1 cellular context compared by ENCODE assay signal in the genomic region with DNA sequence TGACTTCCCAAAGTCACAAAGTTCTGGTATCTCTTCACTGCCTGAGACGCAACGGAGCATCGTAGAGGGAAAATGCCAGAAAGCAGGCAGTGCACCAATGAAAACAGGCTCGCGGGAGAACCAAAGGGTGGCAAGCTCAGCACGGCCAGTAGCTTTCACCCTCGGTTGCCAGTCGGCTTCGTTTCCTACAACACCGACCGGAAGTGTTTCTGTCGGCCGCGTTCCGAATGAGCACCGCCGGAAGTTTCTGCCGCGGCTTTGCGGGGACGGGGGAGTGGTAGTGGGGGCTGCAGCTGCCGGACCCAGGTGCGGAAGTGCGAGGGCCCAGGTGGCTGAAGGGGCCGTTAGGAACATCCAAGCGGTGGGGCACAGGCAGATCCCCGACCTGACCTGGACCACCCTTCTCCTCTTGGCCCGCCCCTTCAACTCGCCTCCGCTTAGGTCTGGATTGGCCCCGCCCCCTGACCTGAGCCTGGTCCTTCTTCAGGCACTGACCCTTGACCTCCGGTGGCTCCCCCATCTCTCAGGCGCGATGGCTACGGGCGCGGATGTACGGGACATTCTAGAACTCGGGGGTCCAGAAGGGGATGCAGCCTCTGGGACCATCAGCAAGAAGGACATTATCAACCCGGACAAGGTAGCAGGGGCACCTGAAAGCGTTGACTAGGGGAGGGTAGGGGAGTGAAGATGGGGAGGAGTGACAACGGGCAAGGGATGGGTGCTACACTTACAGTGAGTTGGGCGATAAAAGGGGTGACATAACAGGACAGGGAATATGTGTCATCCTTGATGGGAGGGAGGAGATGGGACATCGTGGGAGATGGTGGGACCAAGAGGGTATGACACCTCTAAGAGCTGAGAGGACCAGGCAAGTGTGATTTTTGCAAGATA.
TF ChIP-seq lines count a peak whose summit lies in the region.

A gene with protein sequence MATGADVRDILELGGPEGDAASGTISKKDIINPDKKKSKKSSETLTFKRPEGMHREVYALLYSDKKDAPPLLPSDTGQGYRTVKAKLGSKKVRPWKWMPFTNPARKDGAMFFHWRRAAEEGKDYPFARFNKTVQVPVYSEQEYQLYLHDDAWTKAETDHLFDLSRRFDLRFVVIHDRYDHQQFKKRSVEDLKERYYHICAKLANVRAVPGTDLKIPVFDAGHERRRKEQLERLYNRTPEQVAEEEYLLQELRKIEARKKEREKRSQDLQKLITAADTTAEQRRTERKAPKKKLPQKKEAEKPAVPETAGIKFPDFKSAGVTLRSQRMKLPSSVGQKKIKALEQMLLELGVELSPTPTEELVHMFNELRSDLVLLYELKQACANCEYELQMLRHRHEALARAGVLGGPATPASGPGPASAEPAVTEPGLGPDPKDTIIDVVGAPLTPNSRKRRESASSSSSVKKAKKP (plus strand): TSS at position 250 of the 891 bp plus-strand sequence. CDS start 283 bp downstream, at position 533.

TF ChIP-seq in HepG2, 621 proteins besides CTCF, POLR2A, EP300 and RAD21 (continued from another document and continues in another):
- TF ChIP-seq, protein P1, sequence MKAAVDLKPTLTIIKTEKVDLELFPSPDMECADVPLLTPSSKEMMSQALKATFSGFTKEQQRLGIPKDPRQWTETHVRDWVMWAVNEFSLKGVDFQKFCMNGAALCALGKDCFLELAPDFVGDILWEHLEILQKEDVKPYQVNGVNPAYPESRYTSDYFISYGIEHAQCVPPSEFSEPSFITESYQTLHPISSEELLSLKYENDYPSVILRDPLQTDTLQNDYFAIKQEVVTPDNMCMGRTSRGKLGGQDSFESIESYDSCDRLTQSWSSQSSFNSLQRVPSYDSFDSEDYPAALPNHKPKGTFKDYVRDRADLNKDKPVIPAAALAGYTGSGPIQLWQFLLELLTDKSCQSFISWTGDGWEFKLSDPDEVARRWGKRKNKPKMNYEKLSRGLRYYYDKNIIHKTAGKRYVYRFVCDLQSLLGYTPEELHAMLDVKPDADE (CRISPR knock-in tag; IDR thresholded peaks at IDR 0.05): no peak
- TF ChIP-seq ZNF431 (CRISPR knock-in tag; IDR thresholded peaks at IDR 0.05; ENCODE audit: borderline replicate concordance, low read depth) (peak; percentile 87), ZNF557 (CRISPR knock-in tag; IDR thresholded peaks at IDR 0.05) (0 out of 2 replicates have a peak, but pooled peaks have one; percentile 68), FOXO1 (CRISPR knock-in tag; IDR thresholded peaks at IDR 0.05) (peak; percentile 66; the same call in 1 of the 2 replicates), ZNF567 (CRISPR knock-in tag; IDR thresholded peaks at IDR 0.05; ENCODE audit: borderline replicate concordance) (no peak), MATR3 (CRISPR knock-in tag; IDR thresholded peaks at IDR 0.05) (no peak), NR3C1 (CRISPR knock-in tag; IDR thresholded peaks at IDR 0.05) (no peak), HOXA3 (CRISPR knock-in tag; IDR thresholded peaks at IDR 0.05) (peak; percentile 94), ZNF343 (CRISPR knock-in tag; IDR thresholded peaks at IDR 0.05) (no peak; the same call in 1 of the 2 replicates), MLLT10 (CRISPR knock-in tag; IDR thresholded peaks at IDR 0.05) (no peak), ZFP41 (CRISPR knock-in tag; IDR thresholded peaks at IDR 0.05; ENCODE audit: borderline replicate concordance) (no peak), SAFB2 (CRISPR knock-in tag; IDR thresholded peaks at IDR 0.05; ENCODE audit: borderline replicate concordance, low read depth) (peak; percentile 65; the same call in 1 of the 2 replicates), ZNF572 (CRISPR knock-in tag; IDR thresholded peaks at IDR 0.05) (no peak), HNRNPL (IDR thresholded peaks at IDR 0.05; ENCODE audit: low read depth, low read length) (peak; percentile 73; the same call in 1 of the 2 replicates), AGO2 (optimal IDR thresholded peaks at IDR 0.05; ENCODE audit: low read depth, low read length) (peak; percentile 61), YEATS4 (CRISPR knock-in tag; IDR thresholded peaks at IDR 0.05; ENCODE audit: borderline replicate concordance) (peak; percentile 96), LCORL (IDR thresholded peaks at IDR 0.05) (no peak), LCORL (CRISPR knock-in tag; IDR thresholded peaks at IDR 0.05) (peak; percentile 68; the same call in 1 of the 2 replicates), ZNF878 (CRISPR knock-in tag; IDR thresholded peaks at IDR 0.05) (peak; percentile 52; the same call in 1 of the 2 replicates), IRF2 (CRISPR knock-in tag; IDR thresholded peaks at IDR 0.05) (peak; percentile 93), HOXD1 (CRISPR knock-in tag; IDR thresholded peaks at IDR 0.05) (peak; percentile 75; the same call in 1 of the 2 replicates), ZNF232 (CRISPR knock-in tag; IDR thresholded peaks at IDR 0.05; ENCODE audit: borderline replicate concordance) (peak; percentile 90)
- TF ChIP-seq, protein P2, sequence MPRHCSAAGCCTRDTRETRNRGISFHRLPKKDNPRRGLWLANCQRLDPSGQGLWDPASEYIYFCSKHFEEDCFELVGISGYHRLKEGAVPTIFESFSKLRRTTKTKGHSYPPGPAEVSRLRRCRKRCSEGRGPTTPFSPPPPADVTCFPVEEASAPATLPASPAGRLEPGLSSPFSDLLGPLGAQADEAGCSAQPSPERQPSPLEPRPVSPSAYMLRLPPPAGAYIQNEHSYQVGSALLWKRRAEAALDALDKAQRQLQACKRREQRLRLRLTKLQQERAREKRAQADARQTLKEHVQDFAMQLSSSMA (CRISPR knock-in tag; IDR thresholded peaks at IDR 0.05): peak; percentile 57; the same call in 1 of the 2 replicates
- TF ChIP-seq, protein P3, sequence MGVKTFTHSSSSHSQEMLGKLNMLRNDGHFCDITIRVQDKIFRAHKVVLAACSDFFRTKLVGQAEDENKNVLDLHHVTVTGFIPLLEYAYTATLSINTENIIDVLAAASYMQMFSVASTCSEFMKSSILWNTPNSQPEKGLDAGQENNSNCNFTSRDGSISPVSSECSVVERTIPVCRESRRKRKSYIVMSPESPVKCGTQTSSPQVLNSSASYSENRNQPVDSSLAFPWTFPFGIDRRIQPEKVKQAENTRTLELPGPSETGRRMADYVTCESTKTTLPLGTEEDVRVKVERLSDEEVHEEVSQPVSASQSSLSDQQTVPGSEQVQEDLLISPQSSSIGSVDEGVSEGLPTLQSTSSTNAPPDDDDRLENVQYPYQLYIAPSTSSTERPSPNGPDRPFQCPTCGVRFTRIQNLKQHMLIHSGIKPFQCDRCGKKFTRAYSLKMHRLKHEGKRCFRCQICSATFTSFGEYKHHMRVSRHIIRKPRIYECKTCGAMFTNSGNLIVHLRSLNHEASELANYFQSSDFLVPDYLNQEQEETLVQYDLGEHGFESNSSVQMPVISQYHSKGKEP (CRISPR knock-in tag; IDR thresholded peaks at IDR 0.05): 0 out of 2 replicates have a peak, but pooled peaks have one; percentile 56
- TF ChIP-seq, protein P4, sequence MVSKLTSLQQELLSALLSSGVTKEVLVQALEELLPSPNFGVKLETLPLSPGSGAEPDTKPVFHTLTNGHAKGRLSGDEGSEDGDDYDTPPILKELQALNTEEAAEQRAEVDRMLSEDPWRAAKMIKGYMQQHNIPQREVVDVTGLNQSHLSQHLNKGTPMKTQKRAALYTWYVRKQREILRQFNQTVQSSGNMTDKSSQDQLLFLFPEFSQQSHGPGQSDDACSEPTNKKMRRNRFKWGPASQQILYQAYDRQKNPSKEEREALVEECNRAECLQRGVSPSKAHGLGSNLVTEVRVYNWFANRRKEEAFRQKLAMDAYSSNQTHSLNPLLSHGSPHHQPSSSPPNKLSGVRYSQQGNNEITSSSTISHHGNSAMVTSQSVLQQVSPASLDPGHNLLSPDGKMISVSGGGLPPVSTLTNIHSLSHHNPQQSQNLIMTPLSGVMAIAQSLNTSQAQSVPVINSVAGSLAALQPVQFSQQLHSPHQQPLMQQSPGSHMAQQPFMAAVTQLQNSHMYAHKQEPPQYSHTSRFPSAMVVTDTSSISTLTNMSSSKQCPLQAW (CRISPR knock-in tag; IDR thresholded peaks at IDR 0.05): peak; percentile 89
- TF ChIP-seq, protein P5, sequence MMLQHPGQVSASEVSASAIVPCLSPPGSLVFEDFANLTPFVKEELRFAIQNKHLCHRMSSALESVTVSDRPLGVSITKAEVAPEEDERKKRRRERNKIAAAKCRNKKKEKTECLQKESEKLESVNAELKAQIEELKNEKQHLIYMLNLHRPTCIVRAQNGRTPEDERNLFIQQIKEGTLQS (CRISPR knock-in tag; IDR thresholded peaks at IDR 0.05): peak; percentile 56
- TF ChIP-seq, protein P6, sequence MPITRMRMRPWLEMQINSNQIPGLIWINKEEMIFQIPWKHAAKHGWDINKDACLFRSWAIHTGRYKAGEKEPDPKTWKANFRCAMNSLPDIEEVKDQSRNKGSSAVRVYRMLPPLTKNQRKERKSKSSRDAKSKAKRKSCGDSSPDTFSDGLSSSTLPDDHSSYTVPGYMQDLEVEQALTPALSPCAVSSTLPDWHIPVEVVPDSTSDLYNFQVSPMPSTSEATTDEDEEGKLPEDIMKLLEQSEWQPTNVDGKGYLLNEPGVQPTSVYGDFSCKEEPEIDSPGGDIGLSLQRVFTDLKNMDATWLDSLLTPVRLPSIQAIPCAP (CRISPR knock-in tag; IDR thresholded peaks at IDR 0.05; ENCODE audit: low read depth): no peak
- TF ChIP-seq, protein P7, sequence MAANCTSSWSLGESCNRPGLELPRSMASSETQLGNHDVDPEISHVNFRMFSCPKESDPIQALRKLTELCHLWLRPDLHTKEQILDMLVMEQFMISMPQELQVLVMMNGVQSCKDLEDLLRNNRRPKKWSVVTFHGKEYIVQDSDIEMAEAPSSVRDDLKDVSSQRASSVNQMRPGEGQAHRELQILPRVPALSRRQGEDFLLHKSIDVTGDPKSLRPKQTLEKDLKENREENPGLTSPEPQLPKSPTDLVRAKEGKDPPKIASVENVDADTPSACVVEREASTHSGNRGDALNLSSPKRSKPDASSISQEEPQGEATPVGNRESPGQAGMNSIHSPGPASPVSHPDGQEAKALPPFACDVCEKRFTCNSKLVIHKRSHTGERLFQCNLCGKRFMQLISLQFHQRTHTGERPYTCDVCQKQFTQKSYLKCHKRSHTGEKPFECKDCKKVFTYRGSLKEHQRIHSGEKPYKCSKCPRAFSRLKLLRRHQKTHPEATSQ (CRISPR knock-in tag; IDR thresholded peaks at IDR 0.05; ENCODE audit: borderline replicate concordance): peak; percentile 73; the same call in 1 of the 2 replicates
- TF ChIP-seq, protein P8, sequence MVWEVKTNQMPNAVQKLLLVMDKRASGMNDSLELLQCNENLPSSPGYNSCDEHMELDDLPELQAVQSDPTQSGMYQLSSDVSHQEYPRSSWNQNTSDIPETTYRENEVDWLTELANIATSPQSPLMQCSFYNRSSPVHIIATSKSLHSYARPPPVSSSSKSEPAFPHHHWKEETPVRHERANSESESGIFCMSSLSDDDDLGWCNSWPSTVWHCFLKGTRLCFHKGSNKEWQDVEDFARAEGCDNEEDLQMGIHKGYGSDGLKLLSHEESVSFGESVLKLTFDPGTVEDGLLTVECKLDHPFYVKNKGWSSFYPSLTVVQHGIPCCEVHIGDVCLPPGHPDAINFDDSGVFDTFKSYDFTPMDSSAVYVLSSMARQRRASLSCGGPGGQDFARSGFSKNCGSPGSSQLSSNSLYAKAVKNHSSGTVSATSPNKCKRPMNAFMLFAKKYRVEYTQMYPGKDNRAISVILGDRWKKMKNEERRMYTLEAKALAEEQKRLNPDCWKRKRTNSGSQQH (CRISPR knock-in tag; IDR thresholded peaks at IDR 0.05; ENCODE audit: low read depth): peak; percentile 93
- TF ChIP-seq, protein P9, sequence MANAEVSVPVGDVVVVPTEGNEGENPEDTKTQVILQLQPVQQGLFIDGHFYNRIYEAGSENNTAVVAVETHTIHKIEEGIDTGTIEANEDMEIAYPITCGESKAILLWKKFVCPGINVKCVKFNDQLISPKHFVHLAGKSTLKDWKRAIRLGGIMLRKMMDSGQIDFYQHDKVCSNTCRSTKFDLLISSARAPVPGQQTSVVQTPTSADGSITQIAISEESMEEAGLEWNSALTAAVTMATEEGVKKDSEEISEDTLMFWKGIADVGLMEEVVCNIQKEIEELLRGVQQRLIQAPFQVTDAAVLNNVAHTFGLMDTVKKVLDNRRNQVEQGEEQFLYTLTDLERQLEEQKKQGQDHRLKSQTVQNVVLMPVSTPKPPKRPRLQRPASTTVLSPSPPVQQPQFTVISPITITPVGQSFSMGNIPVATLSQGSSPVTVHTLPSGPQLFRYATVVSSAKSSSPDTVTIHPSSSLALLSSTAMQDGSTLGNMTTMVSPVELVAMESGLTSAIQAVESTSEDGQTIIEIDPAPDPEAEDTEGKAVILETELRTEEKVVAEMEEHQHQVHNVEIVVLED (CRISPR knock-in tag; IDR thresholded peaks at IDR 0.05; ENCODE audit: borderline replicate concordance): peak; percentile 73; the same call in 1 of the 2 replicates
- TF ChIP-seq, protein P10, sequence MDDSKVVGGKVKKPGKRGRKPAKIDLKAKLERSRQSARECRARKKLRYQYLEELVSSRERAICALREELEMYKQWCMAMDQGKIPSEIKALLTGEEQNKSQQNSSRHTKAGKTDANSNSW (CRISPR knock-in tag; IDR thresholded peaks at IDR 0.05; ENCODE audit: borderline replicate concordance): no peak
- TF ChIP-seq, protein P11, sequence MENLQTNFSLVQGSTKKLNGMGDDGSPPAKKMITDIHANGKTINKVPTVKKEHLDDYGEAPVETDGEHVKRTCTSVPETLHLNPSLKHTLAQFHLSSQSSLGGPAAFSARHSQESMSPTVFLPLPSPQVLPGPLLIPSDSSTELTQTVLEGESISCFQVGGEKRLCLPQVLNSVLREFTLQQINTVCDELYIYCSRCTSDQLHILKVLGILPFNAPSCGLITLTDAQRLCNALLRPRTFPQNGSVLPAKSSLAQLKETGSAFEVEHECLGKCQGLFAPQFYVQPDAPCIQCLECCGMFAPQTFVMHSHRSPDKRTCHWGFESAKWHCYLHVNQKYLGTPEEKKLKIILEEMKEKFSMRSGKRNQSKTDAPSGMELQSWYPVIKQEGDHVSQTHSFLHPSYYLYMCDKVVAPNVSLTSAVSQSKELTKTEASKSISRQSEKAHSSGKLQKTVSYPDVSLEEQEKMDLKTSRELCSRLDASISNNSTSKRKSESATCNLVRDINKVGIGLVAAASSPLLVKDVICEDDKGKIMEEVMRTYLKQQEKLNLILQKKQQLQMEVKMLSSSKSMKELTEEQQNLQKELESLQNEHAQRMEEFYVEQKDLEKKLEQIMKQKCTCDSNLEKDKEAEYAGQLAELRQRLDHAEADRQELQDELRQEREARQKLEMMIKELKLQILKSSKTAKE (CRISPR knock-in tag; IDR thresholded peaks at IDR 0.05; ENCODE audit: borderline replicate concordance): no peak
